In genomic region chr6:13733178-13733851, GRCh38 we compare ENCODE assay signal across 9 cellular contexts. TPM values are rescaled to one million over a fixed set of nuclear protein-coding genes. Genes with fewer than 3 reads are reported as not detected.
A peak's percentile ranks its signal among the peaks of the same experiment; 100 is the strongest.
DNase-seq lines count a peak whose midpoint lies in the region; FAIRE-seq and TF ChIP-seq lines count a peak whose summit lies in the region.
"Had no signal": no experiment of that assay in that cellular context is flagged by ENCODE, and none has a peak within 500 bp of the region (broad histone marks: within the 10 kb centered on the region; RNA-seq: fewer than 3 reads in every experiment).

No MANE protein-coding gene starts in this region.

- H4K91ac ChIP-seq in H1 (replicated peaks; ENCODE audit: insufficient read length, low read length): no peak overlapping the region

- H2AFZ ChIP-seq in H1 (ENCODE audit: low read length): peak overlapping the region; percentile 28; the same call in 1 of the 2 replicates

- no peak overlapping the region for H4K5ac ChIP-seq in H1 (ENCODE audit: insufficient read length, low read depth, low read length)

- H3K9me3 Mint-ChIP-seq in activated CD4-positive, alpha-beta memory T cell treated with anti-CD3 and anti-CD28 coated beads for 36 hours: no peaks in the 10 kb centered on the region
- H3K9me3 Mint-ChIP-seq: stimulated activated naive CD8-positive, alpha-beta T cell treated with anti-CD3 and anti-CD28 coated beads, Interleukin-15, Interleukin-2, amounts not matched to agents 100 ng/mL and 50 ng/mL, for 24 hours had no signal

- H3K4me3 Mint-ChIP-seq in activated CD4-positive, alpha-beta memory T cell treated with anti-CD3 and anti-CD28 coated beads for 36 hours: no peak overlapping the region
- H3K4me3 Mint-ChIP-seq: stimulated activated naive CD8-positive, alpha-beta T cell treated with anti-CD3 and anti-CD28 coated beads, Interleukin-15, Interleukin-2, amounts not matched to agents 100 ng/mL and 50 ng/mL, for 24 hours had no signal

- H3K36me3 ChIP-seq in H1 (ENCODE audit: control insufficient read depth in 2 of 4, insufficient read depth in 4 of 4, low read length in 3 of 4): no peaks in the 10 kb centered on the region

- WGBS in H1 (ENCODE audit: extremely low coverage in 1 of 2, insufficient coverage in 1 of 2, insufficient read length in 1 of 2, insufficient replicate concordance in 2 of 2, low coverage in 1 of 2, low lambda C conversion rate in 2 of 2, missing lambda C conversion rate in 1 of 2), 2 experiments: 83% methylated on average over 15 of the region's 15 CpGs; no CpG with 5 or more reads in 1 of the 2 experiments

- H3K4me3 ChIP-seq in H1 (ENCODE audit: extremely low read depth in 1 of 4, insufficient read depth in 2 of 4, low read depth in 3 of 4, low read length in 4 of 4): no peak overlapping the region

- H2BK15ac ChIP-seq in H1 (ENCODE audit: low read length): no peak overlapping the region

- H3K27me3 ChIP-seq in H1 (replicated peaks in 1 of 4; ENCODE audit: control insufficient read depth in 3 of 4, extremely low read depth in 1 of 4, insufficient read depth in 3 of 4, low read length in 3 of 4): no peaks in the 10 kb centered on the region

- DNase-seq in AG08395 (ENCODE audit: low spot score) (peak; percentile 92), NCI-H2171 (lab: John Stamatoyannopoulos, UW) (peak; percentile 27), H1 (ENCODE audit: low read depth in 1 of 2, low spot score in 2 of 2) (no peak), myocyte (ENCODE audit: low read depth) (peak; percentile 94), HK-2 (ENCODE audit: unreplicated experiment) (no peak), CD1c-positive myeloid dendritic cell (ENCODE audit: extremely low spot score) (no peak), OCI-M2 (lab: John Stamatoyannopoulos, UW; ENCODE audit: unreplicated experiment) (no peak)
- DNase-seq in activated CD4-positive, alpha-beta memory T cell treated with anti-CD3 and anti-CD28 coated beads for 36 hours: no peak

- no peaks in the 10 kb centered on the region for H3K36me3 Mint-ChIP-seq in activated CD4-positive, alpha-beta memory T cell treated with anti-CD3 and anti-CD28 coated beads for 36 hours

- H3K9me3 ChIP-seq in H1 (ENCODE audit: insufficient read depth in 2 of 2, low read depth in 1 of 2, low read length in 1 of 2): no peaks in the 10 kb centered on the region

- H3K23me2 ChIP-seq in H1 (ENCODE audit: low read depth, low read length): no peaks in the 10 kb centered on the region

- H3K4me2 ChIP-seq in H1 (ENCODE audit: insufficient read depth in 1 of 2, low read depth in 2 of 2, low read length in 2 of 2): no peak overlapping the region

- no peak overlapping the region for H2BK120ac ChIP-seq in H1 (replicated peaks; ENCODE audit: low read depth, low read length)

- H3K9ac ChIP-seq in H1 (replicated peaks in 1 of 4; ENCODE audit: extremely low read depth in 1 of 4, low read depth in 3 of 4, low read length in 3 of 4): no peak overlapping the region

- no peak overlapping the region for H3K27ac Mint-ChIP-seq in activated CD4-positive, alpha-beta memory T cell treated with anti-CD3 and anti-CD28 coated beads for 36 hours
- H3K27ac Mint-ChIP-seq: stimulated activated naive CD8-positive, alpha-beta T cell treated with anti-CD3 and anti-CD28 coated beads, Interleukin-15, Interleukin-2, amounts not matched to agents 100 ng/mL and 50 ng/mL, for 24 hours had no signal

- TF ChIP-seq POLR2A in H1 (IDR thresholded peaks at IDR 0.05; ENCODE audit: control extremely low read depth in 1 of 2, low read depth in 2 of 2, low read length in 2 of 2): no peak

- CTCF ChIA-PET in H1 (lab: Charles Lee; ENCODE audit: partially characterized antibody): interaction anchor here (0.9 kb wide), 1 partner anchor 48 kb away, joined by 3 read pairs; no protein-coding TSS in a partner anchor
- CTCF ChIA-PET in activated CD4-positive, alpha-beta memory T cell treated with anti-CD3 and anti-CD28 coated beads for 36 hours (lab: Charles Lee): no interaction called here

- TF ChIP-seq RAD21 in H1 (IDR thresholded peaks at IDR 0.05 in 1 of 2, conservative IDR thresholded peaks at IDR 0.05 in 1 of 2; ENCODE audit: low read depth in 2 of 2, low read length in 2 of 2): no peak

- POLR2A ChIA-PET in H1 (lab: Charles Lee; ENCODE audit: partially characterized antibody): interaction anchor here (1.6 kb wide), 1 partner anchor 118 kb away, joined by 3 read pairs; the partner anchor contains the start of gene NOL7
- POLR2A ChIA-PET in activated CD4-positive, alpha-beta memory T cell treated with anti-CD3 and anti-CD28 coated beads for 36 hours (lab: Charles Lee): no interaction called here

- no peak for FAIRE-seq in H1 (lab: Jason Lieb, UNC)

- no peak overlapping the region for H4K8ac ChIP-seq in H1 (ENCODE audit: extremely low read depth, insufficient read depth, low read length)

- no peaks in the 10 kb centered on the region for H3K79me1 ChIP-seq in H1 (ENCODE audit: low read depth, low read length)

- no peak overlapping the region for H3K4ac ChIP-seq in H1 (replicated peaks; ENCODE audit: insufficient read length, low read depth, low read length)

- no peak overlapping the region for H3K23ac ChIP-seq in H1 (ENCODE audit: insufficient read length)

- H2BK12ac ChIP-seq in H1 (ENCODE audit: low read depth, low read length): no peak overlapping the region

- H3K18ac ChIP-seq in H1 (ENCODE audit: extremely low read depth, low read length): no peak overlapping the region

- peaks cover 6% of the 10 kb centered on the region for H3K4me1 Mint-ChIP-seq in activated CD4-positive, alpha-beta memory T cell treated with anti-CD3 and anti-CD28 coated beads for 36 hours (ENCODE audit: low read depth)

- no peak for TF ChIP-seq CTCF in H1 (IDR thresholded peaks at IDR 0.05; ENCODE audit: control extremely low read depth in 1 of 3, insufficient read depth in 1 of 3, low read depth in 1 of 3, low read length in 3 of 3)

- no peak overlapping the region for H2BK5ac ChIP-seq in H1 (ENCODE audit: low read depth, low read length)

- no peak overlapping the region for H2BK20ac ChIP-seq in H1 (ENCODE audit: low read length)

- no peak overlapping the region for H3K14ac ChIP-seq in H1 (ENCODE audit: insufficient read length)

- H3K27me3 Mint-ChIP-seq in activated CD4-positive, alpha-beta memory T cell treated with anti-CD3 and anti-CD28 coated beads for 36 hours: peaks cover 5% of the 10 kb centered on the region

- H4K20me1 ChIP-seq in H1 (replicated peaks in 1 of 2; ENCODE audit: control insufficient read depth in 1 of 2, insufficient read depth in 2 of 2, low read length in 2 of 2): no peaks in the 10 kb centered on the region

- H3K79me2 ChIP-seq in H1 (ENCODE audit: control insufficient read depth in 1 of 2, insufficient read depth in 2 of 2, low read length in 2 of 2): no peaks in the 10 kb centered on the region

- intact Hi-C loops in activated CD4-positive, alpha-beta memory T cell treated with anti-CD3 and anti-CD28 coated beads for 36 hours (cut with micrococcal nuclease): no loop called here

- no peak overlapping the region for H2AK5ac ChIP-seq in H1 (ENCODE audit: low read depth, low read length)

- H3K56ac ChIP-seq in H1 (replicated peaks; ENCODE audit: insufficient read length, low read depth, low read length): no peak overlapping the region

- H3K4me1 ChIP-seq in H1 (replicated peaks in 1 of 4; ENCODE audit: control insufficient read depth in 3 of 4, insufficient read depth in 4 of 4, low read length in 3 of 4): no peaks in the 10 kb centered on the region

- H3K27ac ChIP-seq in H1 (ENCODE audit: low read depth, low read length): no peak overlapping the region

- TF ChIP-seq EP300 in H1 (IDR thresholded peaks at IDR 0.05; ENCODE audit: borderline replicate concordance in 1 of 2, low read depth in 2 of 2, low read length in 2 of 2): no peak

TF ChIP-seq in H1, 55 proteins besides CTCF, POLR2A, EP300 and RAD21:
- TF ChIP-seq SAP30 (IDR thresholded peaks at IDR 0.05; ENCODE audit: insufficient read depth, insufficient replicate concordance, low read length) (no peak), EZH2 (IDR thresholded peaks at IDR 0.05; ENCODE audit: low read depth, low read length, severe bottlenecking) (no peak), EGR1 (IDR thresholded peaks at IDR 0.05; ENCODE audit: borderline replicate concordance, low read depth, low read length) (no peak), ASH2L (IDR thresholded peaks at IDR 0.05; ENCODE audit: low read length) (no peak), SP1 (IDR thresholded peaks at IDR 0.05; ENCODE audit: low read depth, low read length) (no peak), KDM5A (IDR thresholded peaks at IDR 0.05; ENCODE audit: low read length) (no peak), SIRT6 (IDR thresholded peaks at IDR 0.05; ENCODE audit: low read length) (no peak)

RNA-seq across cellular contexts. Expression of gene RANBP9, which starts 21.7 kb away (rescaled TPM):
- total RNA-seq in H1 (2021; fragmentation: NEBNext Ultra II Directional; extraction: Animal tissue kit (Norgen Biotek cat#: 25700)): 34.3 and 36.7 TPM in 2 replicates
- polyA plus RNA-seq in H1 (2011; rRNA removed): 8.0 and 13.0 TPM in 2 replicates
- 15.9 TPM for polyA plus RNA-seq in H1 (2011; cell fraction: cytosol; rRNA removed)
- polyA plus RNA-seq in H1 (2011; cell fraction: nucleus; rRNA removed): 9.9 TPM
- 21.7 to 23.9 TPM (median 22.7 TPM) in 4 replicates for polyA plus RNA-seq in H1 (2012, experiment 1 of 2)
- polyA plus RNA-seq in H1 (2012, experiment 2 of 2): 5.9 TPM
- polyA plus RNA-seq in H1 (2013, experiment 1 of 2): 17.6 TPM
- polyA plus RNA-seq in H1 (2013, experiment 2 of 2): 18.0 TPM
- 16.9 and 25.5 TPM in 2 replicates for polyA minus RNA-seq in H1 (2011; rRNA and poly(A)+ RNA removed)
- 19.9 TPM for polyA minus RNA-seq in H1 (2011; cell fraction: cytosol; rRNA and poly(A)+ RNA removed)
- 17.0 TPM for polyA minus RNA-seq in H1 (2011; cell fraction: nucleus; rRNA and poly(A)+ RNA removed)
- 38.3 and 39.9 TPM in 2 replicates for total RNA-seq in myocyte
- polyA plus RNA-seq in myocyte (2012): 52.2 TPM
- 10 to 100 TPM; 63.7 to 66.2 TPM for total RNA-seq in activated CD4-positive, alpha-beta memory T cell treated with anti-CD3 and anti-CD28 coated beads for 36 hours

Comparison
In these comparisons a context has a peak if more than half of its experiments do, and no peak if none do; other contexts are left out.
1. DNase-seq: peak in AG08395 (single experiment), NCI-H2171 (single experiment) and myocyte (single experiment); none in H1 (0 of 2), HK-2 (single experiment), activated CD4-positive, alpha-beta memory T cell treated with anti-CD3 and anti-CD28 coated beads for 36 hours (single experiment), CD1c-positive myeloid dendritic cell (single experiment) and OCI-M2 (single experiment).